ENCODE assay signal across 27 cellular contexts in the genomic region with DNA sequence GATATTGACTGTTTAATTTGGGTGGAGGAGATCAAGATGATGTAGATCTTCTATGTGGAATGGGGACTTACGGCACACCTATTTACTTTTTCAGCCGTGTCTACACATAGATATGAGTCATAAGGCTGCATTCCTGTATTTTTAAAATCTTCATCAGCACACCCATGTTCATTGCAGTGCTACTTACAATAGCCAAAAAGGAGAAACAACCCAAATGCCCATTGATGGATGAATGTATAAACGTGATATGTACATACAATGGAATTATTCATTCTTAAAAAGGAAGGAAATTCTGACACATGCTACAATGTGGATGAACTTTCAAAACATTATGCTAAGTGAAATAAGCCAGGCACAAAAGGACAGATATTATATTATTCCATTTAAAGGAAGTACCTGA.
"Had no signal": no experiment of that assay in that cellular context is flagged by ENCODE, and none has a peak within 500 bp of the region (broad histone marks: within the 10 kb centered on the region; RNA-seq: fewer than 3 reads in every experiment).

No MANE protein-coding gene starts in this region.

- DNase-seq: dorsolateral prefrontal cortex; effector CD4-positive, alpha-beta T cell; foreskin fibroblast; gastrocnemius medialis; heart right ventricle; hippocampal formation; left ventricle myocardium superior; lower lobe of right lung; naive B cell; pancreas; right lobe of liver; small intestine; stimulated activated CD4-positive, alpha-beta T cell treated with anti-CD3 and anti-CD28 coated beads, Interleukin-15, amount 100 ng/mL, for 24 hours; stimulated activated CD4-positive, alpha-beta T cell treated with anti-CD3 and anti-CD28 coated beads, Interleukin-2, amount 100 ng/mL, for 48 hours; stimulated activated naive B cell treated with anti-CD40 and anti-IgM and Interleukin-4, amounts not matched to agents 10 μg/mL and 1 μg/mL and 100 μg/mL, for 72 hours; upper lobe of left lung; uterus had no signal

- ATAC-seq: esophagus mucosa; gastrocnemius medialis; heart right ventricle; left ventricle myocardium superior; lower lobe of right lung; natural killer cell treated with Interleukin-12 subunit alpha and Interleukin-12 subunit beta and Interleukin-15 and Interleukin-18, amount 100 ng/mL, for 72 hours; pancreas; right lobe of liver; stimulated activated naive B cell treated with anti-CD40 and anti-IgM and Interleukin-4, amounts not matched to agents 10 μg/mL and 1 μg/mL and 100 μg/mL, for 72 hours had no signal

- H3K4me3 Mint-ChIP-seq: memory B cell; naive B cell; natural killer cell treated with Interleukin-12 subunit alpha and Interleukin-12 subunit beta and Interleukin-15 and Interleukin-18, amount 100 ng/mL, for 72 hours; neural crest cell; stimulated activated naive B cell treated with anti-CD40 and anti-IgM and Interleukin-4, amounts not matched to agents 10 μg/mL and 1 μg/mL and 100 μg/mL, for 72 hours; stimulated activated naive CD8-positive, alpha-beta T cell treated with anti-CD3 and anti-CD28 coated beads, Interleukin-15, Interleukin-2, amounts not matched to agents 100 ng/mL and 50 ng/mL, for 24 hours had no signal

- H3K4me1 ChIP-seq: gastrocnemius medialis, lower lobe of right lung, pancreas, right lobe of liver, tibial nerve, upper lobe of left lung, uterus had no signal

- H3K9me3 ChIP-seq: gastrocnemius medialis, lower lobe of right lung, neutrophil, pancreas, right lobe of liver, thoracic aorta, upper lobe of left lung, uterus had no signal

- H3K36me3 ChIP-seq: gastrocnemius medialis, heart right ventricle, lower lobe of right lung, neutrophil, pancreas, right lobe of liver, thoracic aorta, tibial nerve, upper lobe of left lung, uterus had no signal

- H3K9me3 Mint-ChIP-seq: natural killer cell treated with Interleukin-12 subunit alpha and Interleukin-12 subunit beta and Interleukin-15 and Interleukin-18, amount 100 ng/mL, for 72 hours had no signal

- H3K27ac Mint-ChIP-seq: memory B cell; natural killer cell treated with Interleukin-12 subunit alpha and Interleukin-12 subunit beta and Interleukin-15 and Interleukin-18, amount 100 ng/mL, for 72 hours; stimulated activated naive B cell treated with anti-CD40 and anti-IgM and Interleukin-4, amounts not matched to agents 10 μg/mL and 1 μg/mL and 100 μg/mL, for 72 hours; stimulated activated naive CD8-positive, alpha-beta T cell treated with anti-CD3 and anti-CD28 coated beads, Interleukin-15, Interleukin-2, amounts not matched to agents 100 ng/mL and 50 ng/mL, for 24 hours had no signal

- H3K27me3 ChIP-seq: dorsolateral prefrontal cortex, gastrocnemius medialis, neutrophil, pancreas, right lobe of liver, tibial nerve, upper lobe of left lung, uterus had no signal

- H3K4me1 Mint-ChIP-seq: memory B cell had no signal

- H3K36me3 Mint-ChIP-seq: memory B cell; naive B cell; natural killer cell treated with Interleukin-12 subunit alpha and Interleukin-12 subunit beta and Interleukin-15 and Interleukin-18, amount 100 ng/mL, for 72 hours; stimulated activated naive B cell treated with anti-CD40 and anti-IgM and Interleukin-4, amounts not matched to agents 10 μg/mL and 1 μg/mL and 100 μg/mL, for 72 hours had no signal

- H3K27me3 Mint-ChIP-seq: naive B cell; stimulated activated naive B cell treated with anti-CD40 and anti-IgM and Interleukin-4, amounts not matched to agents 10 μg/mL and 1 μg/mL and 100 μg/mL, for 72 hours; stimulated activated naive CD8-positive, alpha-beta T cell treated with anti-CD3 and anti-CD28 coated beads, Interleukin-15, Interleukin-2, amounts not matched to agents 100 ng/mL and 50 ng/mL, for 24 hours had no signal

- H3K27ac ChIP-seq: coronary artery, dorsolateral prefrontal cortex, epithelial cell of prostate, gastrocnemius medialis, heart right ventricle, lower lobe of right lung, neutrophil, pancreas, right lobe of liver, thoracic aorta, tibial nerve, upper lobe of left lung, uterus had no signal

- H3K4me3 ChIP-seq: coronary artery, dorsolateral prefrontal cortex, gastrocnemius medialis, heart right ventricle, lower lobe of right lung, pancreas, right lobe of liver, thoracic aorta, tibial nerve, upper lobe of left lung, uterus had no signal
